12 cellular contexts compared by ENCODE assay signal in genomic region chr15:29815000-29815704, GRCh38. TPM values are rescaled to one million over a fixed set of nuclear protein-coding genes. Genes with fewer than 3 reads are reported as not detected.
DNase-seq lines count a peak whose midpoint lies in the region; ATAC-seq and TF ChIP-seq lines count a peak whose summit lies in the region.
"Had no signal": no experiment of that assay in that cellular context is flagged by ENCODE, and none has a peak within 500 bp of the region (broad histone marks: within the 10 kb centered on the region; RNA-seq: fewer than 3 reads in every experiment).

No MANE protein-coding gene starts in this region.

- peaks cover 14% of the 10 kb centered on the region for H3K36me3 Mint-ChIP-seq in mesothelial cell of epicardium

- H3K27me3 Mint-ChIP-seq in mesothelial cell of epicardium (ENCODE audit: low read depth) = no peaks in the 10 kb centered on the region

- peaks cover 77% of the 10 kb centered on the region for H3K4me1 Mint-ChIP-seq in mesothelial cell of epicardium
- H3K4me1 Mint-ChIP-seq: activated CD4-positive, alpha-beta T cell treated with anti-CD3 and anti-CD28 coated beads, Interleukin-2, amount 10 ng/mL, durations not matched to agents 7 days and 5 days; natural killer cell had no signal

- peaks cover 5% of the 10 kb centered on the region for H3K9me3 Mint-ChIP-seq in mesothelial cell of epicardium
- H3K9me3 Mint-ChIP-seq: natural killer cell had no signal

- no peak for ATAC-seq in GM21447 (IDR thresholded peaks at IDR 0.05; ENCODE audit: unreplicated experiment)
- ATAC-seq in HG02885 (IDR thresholded peaks at IDR 0.05; ENCODE audit: poor library complexity, unreplicated experiment) = no peak
- no peak for ATAC-seq in HG03159 (IDR thresholded peaks at IDR 0.05; ENCODE audit: unreplicated experiment)
- ATAC-seq: natural killer cell had no signal

- peak overlapping the region; percentile 2 for H3K4me3 Mint-ChIP-seq in mesothelial cell of epicardium
- H3K4me3 Mint-ChIP-seq: activated CD4-positive, alpha-beta T cell treated with anti-CD3 and anti-CD28 coated beads, Interleukin-2, amount 10 ng/mL, durations not matched to agents 7 days and 5 days; natural killer cell had no signal

- no peak for TF ChIP-seq CTCF in epithelial cell of esophagus (IDR thresholded peaks at IDR 0.05; ENCODE audit: insufficient read depth, low read depth, low read length, missing control alignments)
- TF ChIP-seq CTCF in mesothelial cell of epicardium (IDR thresholded peaks at IDR 0.05; ENCODE audit: unreplicated experiment) = no peak

- no peak overlapping the region for H3K4me3 ChIP-seq in epithelial cell of esophagus (ENCODE audit: low read length)

- peak; percentile 4 for DNase-seq in DMS 273 treated with DMSO at 0.1 percent for 48 hours (lab: John Stamatoyannopoulos, UW)
- peak; percentile 67 for DNase-seq in NCI-H2171 treated with DMSO at 0.1 percent for 48 hours (lab: John Stamatoyannopoulos, UW)
- DNase-seq in epithelial cell of esophagus (ENCODE audit: low read depth) = peak; percentile 78
- DNase-seq in mesothelial cell of epicardium (ENCODE audit: low spot score in 2 of 2, unreplicated experiment in 2 of 2) = no peak
- DNase-seq in activated CD4-positive, CD25-positive, alpha-beta regulatory T cell (lab: John Stamatoyannopoulos, UW) = no peak
- DNase-seq: activated CD4-positive, alpha-beta T cell treated with anti-CD3 and anti-CD28 coated beads, Interleukin-2, amount 10 ng/mL, durations not matched to agents 7 days and 5 days; amniotic stem cell; natural killer cell; OCI-M1 had no signal

- H3K27ac Mint-ChIP-seq in mesothelial cell of epicardium = peak overlapping the region; percentile 90
- H3K27ac Mint-ChIP-seq: activated CD4-positive, alpha-beta T cell treated with anti-CD3 and anti-CD28 coated beads, Interleukin-2, amount 10 ng/mL, durations not matched to agents 7 days and 5 days; natural killer cell had no signal

RNA-seq across cellular contexts. Expression of gene TJP1, which starts 7.1 kb away (rescaled TPM):
- 147 to 159 TPM (median 154 TPM) in 3 replicates for total RNA-seq in mesothelial cell of epicardium
- total RNA-seq: activated CD4-positive, alpha-beta T cell treated with anti-CD3 and anti-CD28 coated beads, Interleukin-2, amount 10 ng/mL, durations not matched to agents 7 days and 5 days; natural killer cell had no signal

Comparison
In these comparisons a context has a peak if more than half of its experiments do, and no peak if none do; other contexts are left out.
1. DNase-seq: peak in DMS 273 treated with DMSO at 0.1 percent for 48 hours (single experiment), NCI-H2171 treated with DMSO at 0.1 percent for 48 hours (single experiment) and epithelial cell of esophagus (single experiment); none in mesothelial cell of epicardium (0 of 2) and activated CD4-positive, CD25-positive, alpha-beta regulatory T cell (0 of 4).